ENCODE assay signal across 1 cellular context in genomic region chr1:219220945-219221344, GRCh38.
TF ChIP-seq lines count a peak whose summit lies in the region.

No MANE protein-coding gene starts in this region.

TF ChIP-seq in K562, 482 proteins besides CTCF, POLR2A, EP300 and RAD21:
- TF ChIP-seq, protein P1, sequence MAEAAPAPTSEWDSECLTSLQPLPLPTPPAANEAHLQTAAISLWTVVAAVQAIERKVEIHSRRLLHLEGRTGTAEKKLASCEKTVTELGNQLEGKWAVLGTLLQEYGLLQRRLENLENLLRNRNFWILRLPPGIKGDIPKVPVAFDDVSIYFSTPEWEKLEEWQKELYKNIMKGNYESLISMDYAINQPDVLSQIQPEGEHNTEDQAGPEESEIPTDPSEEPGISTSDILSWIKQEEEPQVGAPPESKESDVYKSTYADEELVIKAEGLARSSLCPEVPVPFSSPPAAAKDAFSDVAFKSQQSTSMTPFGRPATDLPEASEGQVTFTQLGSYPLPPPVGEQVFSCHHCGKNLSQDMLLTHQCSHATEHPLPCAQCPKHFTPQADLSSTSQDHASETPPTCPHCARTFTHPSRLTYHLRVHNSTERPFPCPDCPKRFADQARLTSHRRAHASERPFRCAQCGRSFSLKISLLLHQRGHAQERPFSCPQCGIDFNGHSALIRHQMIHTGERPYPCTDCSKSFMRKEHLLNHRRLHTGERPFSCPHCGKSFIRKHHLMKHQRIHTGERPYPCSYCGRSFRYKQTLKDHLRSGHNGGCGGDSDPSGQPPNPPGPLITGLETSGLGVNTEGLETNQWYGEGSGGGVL (CRISPR knock-in tag; IDR thresholded peaks at IDR 0.05): no peak
- no peak for TF ChIP-seq IRF9 (tag; IDR thresholded peaks at IDR 0.05)
- TF ChIP-seq CHAMP1 (IDR thresholded peaks at IDR 0.05): no peak
- no peak for TF ChIP-seq ZFP91 (CRISPR knock-in tag; IDR thresholded peaks at IDR 0.05)
- TF ChIP-seq POLR2G (IDR thresholded peaks at IDR 0.05; ENCODE audit: low read depth, low read length): no peak
- TF ChIP-seq ZNF146 (CRISPR knock-in tag; IDR thresholded peaks at IDR 0.05; ENCODE audit: unreplicated experiment): no peak
- TF ChIP-seq NCOR1 (IDR thresholded peaks at IDR 0.05): no peak
- TF ChIP-seq TGIF2 (CRISPR knock-in tag; IDR thresholded peaks at IDR 0.05): no peak
- TF ChIP-seq BHLHE40 (IDR thresholded peaks at IDR 0.05; ENCODE audit: low read length): no peak
- TF ChIP-seq HDGF (IDR thresholded peaks at IDR 0.05): no peak
- TF ChIP-seq, protein P2, sequence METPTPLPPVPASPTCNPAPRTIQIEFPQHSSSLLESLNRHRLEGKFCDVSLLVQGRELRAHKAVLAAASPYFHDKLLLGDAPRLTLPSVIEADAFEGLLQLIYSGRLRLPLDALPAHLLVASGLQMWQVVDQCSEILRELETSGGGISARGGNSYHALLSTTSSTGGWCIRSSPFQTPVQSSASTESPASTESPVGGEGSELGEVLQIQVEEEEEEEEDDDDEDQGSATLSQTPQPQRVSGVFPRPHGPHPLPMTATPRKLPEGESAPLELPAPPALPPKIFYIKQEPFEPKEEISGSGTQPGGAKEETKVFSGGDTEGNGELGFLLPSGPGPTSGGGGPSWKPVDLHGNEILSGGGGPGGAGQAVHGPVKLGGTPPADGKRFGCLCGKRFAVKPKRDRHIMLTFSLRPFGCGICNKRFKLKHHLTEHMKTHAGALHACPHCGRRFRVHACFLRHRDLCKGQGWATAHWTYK (CRISPR knock-in tag; IDR thresholded peaks at IDR 0.05): no peak
- TF ChIP-seq NBN (IDR thresholded peaks at IDR 0.05; ENCODE audit: low read depth): no peak
- TF ChIP-seq HDAC6 (IDR thresholded peaks at IDR 0.05; ENCODE audit: low read depth, low read length): no peak
- TF ChIP-seq, protein P3, sequence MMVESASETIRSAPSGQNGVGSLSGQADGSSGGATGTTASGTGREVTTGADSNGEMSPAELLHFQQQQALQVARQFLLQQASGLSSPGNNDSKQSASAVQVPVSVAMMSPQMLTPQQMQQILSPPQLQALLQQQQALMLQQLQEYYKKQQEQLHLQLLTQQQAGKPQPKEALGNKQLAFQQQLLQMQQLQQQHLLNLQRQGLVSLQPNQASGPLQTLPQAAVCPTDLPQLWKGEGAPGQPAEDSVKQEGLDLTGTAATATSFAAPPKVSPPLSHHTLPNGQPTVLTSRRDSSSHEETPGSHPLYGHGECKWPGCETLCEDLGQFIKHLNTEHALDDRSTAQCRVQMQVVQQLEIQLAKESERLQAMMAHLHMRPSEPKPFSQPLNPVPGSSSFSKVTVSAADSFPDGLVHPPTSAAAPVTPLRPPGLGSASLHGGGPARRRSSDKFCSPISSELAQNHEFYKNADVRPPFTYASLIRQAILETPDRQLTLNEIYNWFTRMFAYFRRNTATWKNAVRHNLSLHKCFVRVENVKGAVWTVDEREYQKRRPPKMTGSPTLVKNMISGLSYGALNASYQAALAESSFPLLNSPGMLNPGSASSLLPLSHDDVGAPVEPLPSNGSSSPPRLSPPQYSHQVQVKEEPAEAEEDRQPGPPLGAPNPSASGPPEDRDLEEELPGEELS (CRISPR knock-in tag; IDR thresholded peaks at IDR 0.05; ENCODE audit: borderline replicate concordance): no peak
- TF ChIP-seq, protein P4, sequence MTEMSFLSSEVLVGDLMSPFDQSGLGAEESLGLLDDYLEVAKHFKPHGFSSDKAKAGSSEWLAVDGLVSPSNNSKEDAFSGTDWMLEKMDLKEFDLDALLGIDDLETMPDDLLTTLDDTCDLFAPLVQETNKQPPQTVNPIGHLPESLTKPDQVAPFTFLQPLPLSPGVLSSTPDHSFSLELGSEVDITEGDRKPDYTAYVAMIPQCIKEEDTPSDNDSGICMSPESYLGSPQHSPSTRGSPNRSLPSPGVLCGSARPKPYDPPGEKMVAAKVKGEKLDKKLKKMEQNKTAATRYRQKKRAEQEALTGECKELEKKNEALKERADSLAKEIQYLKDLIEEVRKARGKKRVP (CRISPR knock-in tag; IDR thresholded peaks at IDR 0.05): no peak
- no peak for TF ChIP-seq DDX20 (tag; IDR thresholded peaks at IDR 0.05; ENCODE audit: low read depth)
- no peak for TF ChIP-seq ARHGAP35 (IDR thresholded peaks at IDR 0.05; ENCODE audit: partially characterized antibody)
